ENCODE assay signal across 17 cellular contexts in the genomic region with DNA sequence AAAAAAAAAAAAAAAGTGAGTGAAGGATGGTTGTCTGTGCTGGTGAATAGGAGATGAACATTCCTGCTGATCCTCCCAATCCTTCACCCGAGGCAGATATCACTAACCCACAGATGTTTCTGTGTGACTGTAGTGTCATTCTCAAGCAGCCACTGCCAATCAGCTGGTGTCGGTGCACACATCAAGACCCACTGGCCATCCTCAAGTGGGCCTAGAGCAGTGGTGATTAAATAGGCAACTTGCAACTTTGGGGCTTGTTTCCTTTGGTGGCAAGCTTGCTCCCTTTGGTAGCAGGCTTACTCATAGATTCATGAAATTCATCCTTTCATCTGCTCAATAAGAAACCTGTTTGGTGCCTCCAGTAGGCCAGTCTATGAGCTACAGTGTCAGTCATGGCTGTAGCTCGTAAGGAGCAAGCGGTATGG. TPM values are rescaled to one million over a fixed set of nuclear protein-coding genes. Genes with fewer than 3 reads are reported as not detected.
A peak's percentile ranks its signal among the peaks of the same experiment; 100 is the strongest.
DNase-seq lines count a peak whose midpoint lies in the region; ATAC-seq, FAIRE-seq and TF ChIP-seq lines count a peak whose summit lies in the region.
"Had no signal": no experiment of that assay in that cellular context is flagged by ENCODE, and none has a peak within 500 bp of the region (broad histone marks: within the 10 kb centered on the region; RNA-seq: fewer than 3 reads in every experiment).

No MANE protein-coding gene starts in this region.

- no peak overlapping the region for H3K23ac ChIP-seq in trophoblast cell (ENCODE audit: low read length)

- peaks cover 10% of the 10 kb centered on the region in 2 experiments for H3K36me3 ChIP-seq in trophoblast cell (ENCODE audit: control insufficient read depth in 1 of 2, insufficient read depth in 2 of 2, low read length in 2 of 2)

- H3K9ac ChIP-seq in trophoblast cell (ENCODE audit: low read length) = no peak overlapping the region

- H2BK12ac ChIP-seq in trophoblast cell (ENCODE audit: low read length) = peak overlapping the region; percentile 52

- ATAC-seq in foreskin keratinocyte (no peak), HG03354 (IDR thresholded peaks at IDR 0.05; ENCODE audit: poor library complexity, severe bottlenecking, unreplicated experiment) (no peak)

- peak overlapping the region; percentile 20 for H3K18ac ChIP-seq in trophoblast cell (ENCODE audit: low read length)

- intact Hi-C loops in activated T-helper 2 cell treated with anti-CD3 and anti-CD28 coated beads, Interferon-gamma antibody, Interleukin-2, Interleukin-4, amounts not matched to agents 10 μg/mL and 5 μg/mL and 100 μg/mL, durations not matched to agents 14 hours and 24 hours and 36 hours (cut with micrococcal nuclease) = loop anchor here (2.0 to 10.0 kb wide), 5 partner anchors 15 to 113 kb away; no protein-coding TSS in a partner anchor

- no peak overlapping the region for H2BK5ac ChIP-seq in trophoblast cell (ENCODE audit: low read depth, low read length, poor library complexity)

- WGBS in trophoblast cell (ENCODE audit: extremely low coverage, insufficient coverage, insufficient read length) = no CpG with 5 or more reads among the region's 4 CpGs

- no peaks in the 10 kb centered on the region for H3K27me3 Mint-ChIP-seq in activated T-helper 2 cell treated with anti-CD3 and anti-CD28 coated beads, Interferon-gamma antibody, Interleukin-2, Interleukin-4, amounts not matched to agents 10 μg/mL and 5 μg/mL and 100 μg/mL, durations not matched to agents 14 hours and 24 hours and 36 hours (ENCODE audit: low read depth)

- H3K4ac ChIP-seq in trophoblast cell (ENCODE audit: low read depth, low read length) = no peak overlapping the region

- H3K4me1 Mint-ChIP-seq in activated T-helper 2 cell treated with anti-CD3 and anti-CD28 coated beads, Interferon-gamma antibody, Interleukin-2, Interleukin-4, amounts not matched to agents 10 μg/mL and 5 μg/mL and 100 μg/mL, durations not matched to agents 14 hours and 24 hours and 36 hours (ENCODE audit: low read depth) = peaks cover 56% of the 10 kb centered on the region

- DNase-seq in NCI-H2171 treated with DMSO at 0.1 percent for 48 hours (lab: John Stamatoyannopoulos, UW) (peak; percentile 37), NCI-H2171 (lab: John Stamatoyannopoulos, UW) (no peak), GM12865 (ENCODE audit: low read depth) (peak; percentile 19), trophoblast cell (peak; percentile 70 to 79), foreskin keratinocyte (no peak), GM19239 (ENCODE audit: insufficient read length, low spot score) (no peak)
- DNase-seq in activated T-helper 2 cell treated with anti-CD3 and anti-CD28 coated beads, Interferon-gamma antibody, Interleukin-2, Interleukin-4, amounts not matched to agents 10 μg/mL and 5 μg/mL and 100 μg/mL, durations not matched to agents 14 hours and 24 hours and 36 hours (ENCODE audit: low spot score) = no peak
- DNase-seq: EL, KBM-7, left ventricle myocardium inferior, NCI-H2029, NCI-H524 treated with DMSO at 0.1 percent for 48 hours had no signal

- no peaks in the 10 kb centered on the region for H3K9me3 ChIP-seq in trophoblast cell (ENCODE audit: insufficient read depth, low read depth, low read length)
- H3K9me3 ChIP-seq: left ventricle myocardium inferior had no signal

- peak overlapping the region; percentile 53 for H4K91ac ChIP-seq in trophoblast cell (ENCODE audit: low read depth, low read length)

- H2AK5ac ChIP-seq in trophoblast cell (ENCODE audit: low read length) = peak overlapping the region; percentile 51

- H3K27ac Mint-ChIP-seq in activated T-helper 2 cell treated with anti-CD3 and anti-CD28 coated beads, Interferon-gamma antibody, Interleukin-2, Interleukin-4, amounts not matched to agents 10 μg/mL and 5 μg/mL and 100 μg/mL, durations not matched to agents 14 hours and 24 hours and 36 hours = peak overlapping the region; percentile 77

- H3K79me2 ChIP-seq in trophoblast cell (ENCODE audit: control insufficient read depth, insufficient read depth, low read length, poor library complexity) = peaks cover 10% of the 10 kb centered on the region

- H3K4me2 ChIP-seq in trophoblast cell (ENCODE audit: low read length) = no peak overlapping the region

- H3K36me3 Mint-ChIP-seq in activated T-helper 2 cell treated with anti-CD3 and anti-CD28 coated beads, Interferon-gamma antibody, Interleukin-2, Interleukin-4, amounts not matched to agents 10 μg/mL and 5 μg/mL and 100 μg/mL, durations not matched to agents 14 hours and 24 hours and 36 hours (ENCODE audit: low read depth) = peaks cover 43% of the 10 kb centered on the region

- H3K27me3 ChIP-seq in trophoblast cell (ENCODE audit: insufficient read depth, low read length) = no peaks in the 10 kb centered on the region
- no peaks in the 10 kb centered on the region for H3K27me3 ChIP-seq in foreskin keratinocyte

- H3K4me1 ChIP-seq in trophoblast cell (ENCODE audit: control insufficient read depth in 1 of 2, insufficient read depth in 2 of 2, low read length in 2 of 2) = peaks cover 34 to 38% of the 10 kb centered on the region in 2 experiments
- H3K4me1 ChIP-seq in foreskin keratinocyte = no peaks in the 10 kb centered on the region

- no peak overlapping the region for H4K12ac ChIP-seq in trophoblast cell (ENCODE audit: low read depth, low read length)

- H3K79me1 ChIP-seq in trophoblast cell (ENCODE audit: low read length) = peaks cover 38% of the 10 kb centered on the region

- H3K4me3 ChIP-seq in GM12865 (ENCODE audit: low read depth, low read length) = no peak overlapping the region
- H3K4me3 ChIP-seq in trophoblast cell (ENCODE audit: low read depth, low read length) = no peak overlapping the region
- H3K4me3 ChIP-seq: left ventricle myocardium inferior had no signal

- H2AFZ ChIP-seq in trophoblast cell (ENCODE audit: insufficient read depth, low read length, poor library complexity) = no peak overlapping the region

- FAIRE-seq in GM19239 (lab: Jason Lieb, UNC) = no peak
- FAIRE-seq: bronchial epithelial cell, H54 had no signal

- TF ChIP-seq CTCF in GM12865 (IDR thresholded peaks at IDR 0.05; ENCODE audit: insufficient read depth, low read depth, low read length, missing control alignments) = no peak
- no peak for TF ChIP-seq CTCF in foreskin keratinocyte (conservative IDR thresholded peaks at IDR 0.05)

- peak overlapping the region; percentile 15 for H3K14ac ChIP-seq in trophoblast cell (ENCODE audit: low read length)

- no peaks in the 10 kb centered on the region for H3K9me3 Mint-ChIP-seq in activated T-helper 2 cell treated with anti-CD3 and anti-CD28 coated beads, Interferon-gamma antibody, Interleukin-2, Interleukin-4, amounts not matched to agents 10 μg/mL and 5 μg/mL and 100 μg/mL, durations not matched to agents 14 hours and 24 hours and 36 hours

- peak overlapping the region; percentile 36 for H3K27ac ChIP-seq in trophoblast cell (ENCODE audit: low read depth, low read length)
- no peak overlapping the region for H3K27ac ChIP-seq in foreskin keratinocyte
- H3K27ac ChIP-seq: 22Rv1, HL-60, left ventricle myocardium inferior had no signal

- no peak overlapping the region for H4K8ac ChIP-seq in trophoblast cell (ENCODE audit: low read depth, low read length)

- no peak overlapping the region for H3K4me3 Mint-ChIP-seq in activated T-helper 2 cell treated with anti-CD3 and anti-CD28 coated beads, Interferon-gamma antibody, Interleukin-2, Interleukin-4, amounts not matched to agents 10 μg/mL and 5 μg/mL and 100 μg/mL, durations not matched to agents 14 hours and 24 hours and 36 hours (ENCODE audit: low read depth)

- peak overlapping the region; percentile 34 for H2BK120ac ChIP-seq in trophoblast cell (ENCODE audit: insufficient read depth, low read length, poor library complexity)

RNA-seq across cellular contexts. Expression of a gene that starts 51.1 kb away (rescaled TPM):
- total RNA-seq in activated T-helper 2 cell treated with anti-CD3 and anti-CD28 coated beads, Interferon-gamma antibody, Interleukin-2, Interleukin-4, amounts not matched to agents 10 μg/mL and 5 μg/mL and 100 μg/mL, durations not matched to agents 14 hours and 24 hours and 36 hours = 35.1 and 35.8 TPM in 2 replicates
- polyA plus RNA-seq in trophoblast cell (2013) = 4.2 and 5.3 TPM in 2 replicates
- 0.82 and 1.1 TPM in 2 replicates for total RNA-seq in foreskin keratinocyte
- 1.7 and 1.9 TPM in 2 replicates for polyA plus RNA-seq in foreskin keratinocyte

Comparison
In these comparisons a context has a peak if more than half of its experiments do, and no peak if none do; other contexts are left out.
1. DNase-seq: peak in NCI-H2171 treated with DMSO at 0.1 percent for 48 hours (single experiment), GM12865 (single experiment) and trophoblast cell (2 of 2); none in NCI-H2171 (single experiment), activated T-helper 2 cell treated with anti-CD3 and anti-CD28 coated beads, Interferon-gamma antibody, Interleukin-2, Interleukin-4, amounts not matched to agents 10 μg/mL and 5 μg/mL and 100 μg/mL, durations not matched to agents 14 hours and 24 hours and 36 hours (single experiment), foreskin keratinocyte (0 of 2) and GM19239 (single experiment).
2. RNA of a gene that starts 51.1 kb away (total RNA-seq): 35.1 to 35.8 TPM in activated T-helper 2 cell treated with anti-CD3 and anti-CD28 coated beads, Interferon-gamma antibody, Interleukin-2, Interleukin-4, amounts not matched to agents 10 μg/mL and 5 μg/mL and 100 μg/mL, durations not matched to agents 14 hours and 24 hours and 36 hours; 0.82 to 1.1 TPM in foreskin keratinocyte; every median in the first group is over 10 times any median in the second.